Comparison of ENCODE assay signal across 20 cellular contexts in genomic region chr7:133330085-133330484, GRCh38.
"Had no signal": no experiment of that assay in that cellular context is flagged by ENCODE, and none has a peak within 500 bp of the region (broad histone marks: within the 10 kb centered on the region; RNA-seq: fewer than 3 reads in every experiment).

No MANE protein-coding gene starts in this region.

- H3K27me3 Mint-ChIP-seq: activated CD4-positive, alpha-beta T cell treated with anti-CD3 and anti-CD28 coated beads, Interleukin-2, amount 10 ng/mL, durations not matched to agents 7 days and 5 days; central memory CD8-positive, alpha-beta T cell; memory B cell; naive B cell had no signal

- H3K9me3 ChIP-seq: mucosa of descending colon had no signal

- DNase-seq: activated CD4-positive, alpha-beta T cell treated with anti-CD3 and anti-CD28 coated beads, Interleukin-2, amount 10 ng/mL, durations not matched to agents 7 days and 5 days; activated CD8-positive, alpha-beta T cell treated with anti-CD3 and anti-CD28 coated beads, Interleukin-2, amount 10 ng/mL, durations not matched to agents 7 days and 5 days; activated effector memory CD4-positive, alpha-beta T cell treated with Interleukin-2 at 50 U/mL for 16 hours; activated naive CD4-positive, alpha-beta T cell treated with anti-CD3 and anti-CD28 coated beads, Interleukin-2, amount 50 U/mL, for 16 hours; activated T-cell treated with anti-CD3 and anti-CD28 coated beads, Interleukin-2, amount 50 U/mL, for 4 hours; heart left ventricle; left cardiac atrium; mucosa of descending colon; naive B cell; stimulated activated CD4-positive, alpha-beta T cell treated with anti-CD3 and anti-CD28 coated beads, Interleukin-12 subunit alpha, Interleukin-12 subunit beta, amount 100 ng/mL, for 4 hours; stimulated activated CD4-positive, alpha-beta T cell treated with anti-CD3 and anti-CD28 coated beads, Interleukin-1b, Interleukin-23, amount 100 ng/mL, for 48 hours; stimulated activated naive CD4-positive, alpha-beta T cell treated with Interleukin-2 at 50 U/mL for 16 hours; tibial artery had no signal

- H3K4me3 ChIP-seq: ascending aorta, coronary artery, gastroesophageal sphincter, heart left ventricle, mucosa of descending colon, tibial artery had no signal

- H3K27ac ChIP-seq: ascending aorta, coronary artery, gastroesophageal sphincter, heart left ventricle, tibial artery had no signal

- H3K4me3 Mint-ChIP-seq: activated CD4-positive, alpha-beta T cell treated with anti-CD3 and anti-CD28 coated beads, Interleukin-2, amount 10 ng/mL, durations not matched to agents 7 days and 5 days; activated CD8-positive, alpha-beta T cell treated with anti-CD3 and anti-CD28 coated beads, Interleukin-2, amount 10 ng/mL, durations not matched to agents 7 days and 5 days; activated T-cell treated with anti-CD3 and anti-CD28 coated beads, Interleukin-2, amount 50 U/mL, for 4 hours; central memory CD8-positive, alpha-beta T cell; memory B cell; naive B cell; T-helper 1 cell treated with Interleukin-12 subunit alpha and Interleukin-12 subunit beta and Interleukin-4 antibody, amounts not matched to agents 30 μg/mL and 1 μg/mL, for 36 hours had no signal

- ATAC-seq: activated CD4-positive, CD25-positive, alpha-beta regulatory T cell treated with anti-CD3 and anti-CD28 coated beads, Interleukin-2, amount 50 U/mL, for 24 hours; activated CD8-positive, alpha-beta T cell treated with anti-CD3 and anti-CD28 coated beads, Interleukin-2, amount 10 ng/mL, durations not matched to agents 7 days and 5 days; activated T-cell treated with anti-CD3 and anti-CD28 coated beads, Interleukin-2, amount 50 U/mL, for 4 hours; gastroesophageal sphincter; heart left ventricle; left cardiac atrium; mucosa of descending colon had no signal

- H3K27me3 ChIP-seq: ascending aorta, gastroesophageal sphincter, heart left ventricle, tibial artery had no signal

- H3K4me1 ChIP-seq: ascending aorta, gastroesophageal sphincter, heart left ventricle, tibial artery had no signal

- H3K27ac Mint-ChIP-seq: activated CD4-positive, alpha-beta T cell treated with anti-CD3 and anti-CD28 coated beads, Interleukin-2, amount 10 ng/mL, durations not matched to agents 7 days and 5 days; activated CD8-positive, alpha-beta T cell treated with anti-CD3 and anti-CD28 coated beads, Interleukin-2, amount 10 ng/mL, durations not matched to agents 7 days and 5 days; memory B cell; T-helper 1 cell treated with Interleukin-12 subunit alpha and Interleukin-12 subunit beta and Interleukin-4 antibody, amounts not matched to agents 30 μg/mL and 1 μg/mL, for 36 hours had no signal
